Comparison of ENCODE assay signal across 16 cellular contexts in genomic region chr9:89340332-89340731, GRCh38. TPM values are rescaled to one million over a fixed set of nuclear protein-coding genes. Genes with fewer than 3 reads are reported as not detected.
DNase-seq lines count a peak whose midpoint lies in the region; ATAC-seq, FAIRE-seq and TF ChIP-seq lines count a peak whose summit lies in the region.
"Had no signal": no experiment of that assay in that cellular context is flagged by ENCODE, and none has a peak within 500 bp of the region (broad histone marks: within the 10 kb centered on the region; RNA-seq: fewer than 3 reads in every experiment).

No MANE protein-coding gene starts in this region.

- H3K36me3 Mint-ChIP-seq in activated CD4-positive, alpha-beta memory T cell treated with anti-CD3 and anti-CD28 coated beads, Interleukin-2, amount 10 ng/mL, durations not matched to agents 7 days and 5 days (ENCODE audit: low read depth), result peaks cover 87% of the 10 kb centered on the region
- H3K36me3 Mint-ChIP-seq in CD8-positive, alpha-beta memory T cell, result peaks cover 34 to 94% (median 50%) of the 10 kb centered on the region in 3 donors

- no peak for TF ChIP-seq POLR2A in uterus (IDR thresholded peaks at IDR 0.05)

- peaks cover 3% of the 10 kb centered on the region for H3F3A ChIP-seq in SK-N-SH (replicated peaks; ENCODE audit: insufficient read depth)

- 85% methylated on average over 3 of the region's 3 CpGs for WGBS in SK-N-SH (ENCODE audit: low lambda C conversion rate)

- H3K27ac ChIP-seq in CD8-positive, alpha-beta memory T cell (ENCODE audit: low read depth, low read length), result no peak overlapping the region
- no peak overlapping the region for H3K27ac ChIP-seq in SK-N-SH (ENCODE audit: low read depth in 2 of 2, low read length in 1 of 2)
- no peak overlapping the region for H3K27ac ChIP-seq in uterus
- H3K27ac ChIP-seq: BLaER1, lower lobe of right lung, right lobe of liver had no signal

- H3K4me1 Mint-ChIP-seq in activated CD4-positive, alpha-beta memory T cell treated with anti-CD3 and anti-CD28 coated beads, Interleukin-2, amount 10 ng/mL, durations not matched to agents 7 days and 5 days, result peaks cover 45% of the 10 kb centered on the region
- H3K4me1 Mint-ChIP-seq in CD8-positive, alpha-beta memory T cell, result peaks cover 13 to 47% (median 23%) of the 10 kb centered on the region in 3 donors
- H3K4me1 Mint-ChIP-seq: neural crest cell had no signal

- TF ChIP-seq RAD21 in SK-N-SH (IDR thresholded peaks at IDR 0.05; ENCODE audit: low read length), result no peak

- H3K9me3 Mint-ChIP-seq in activated CD4-positive, alpha-beta memory T cell treated with anti-CD3 and anti-CD28 coated beads, Interleukin-2, amount 10 ng/mL, durations not matched to agents 7 days and 5 days, result peaks cover 1% of the 10 kb centered on the region
- no peaks in the 10 kb centered on the region for H3K9me3 Mint-ChIP-seq in CD8-positive, alpha-beta memory T cell
- H3K9me3 Mint-ChIP-seq: neural crest cell had no signal

- peak; percentile 65 for DNase-seq in GM13977 (ENCODE audit: low spot score)
- no peak for DNase-seq in activated CD4-positive, alpha-beta memory T cell treated with anti-CD3 and anti-CD28 coated beads, Interleukin-2, amount 10 ng/mL, durations not matched to agents 7 days and 5 days
- DNase-seq in CD8-positive, alpha-beta memory T cell, result no peak
- DNase-seq in SK-N-SH, result no peak
- DNase-seq in urothelium cell line (ENCODE audit: low spot score), result no peak
- no peak for DNase-seq in uterus
- DNase-seq: cortex of kidney; lower lobe of right lung; NCI-H226; PC-3; right lobe of liver; stimulated activated CD4-positive, alpha-beta T cell treated with anti-CD3 and anti-CD28 coated beads, Interleukin-4, amount 100 ng/mL, for 1 hour had no signal

- no peak overlapping the region for H3K4me2 ChIP-seq in SK-N-SH
- H3K4me2 ChIP-seq: BLaER1 had no signal

- H3K4me3 Mint-ChIP-seq in activated CD4-positive, alpha-beta memory T cell treated with anti-CD3 and anti-CD28 coated beads, Interleukin-2, amount 10 ng/mL, durations not matched to agents 7 days and 5 days, result no peak overlapping the region
- no peak overlapping the region for H3K4me3 Mint-ChIP-seq in CD8-positive, alpha-beta memory T cell
- H3K4me3 Mint-ChIP-seq: neural crest cell had no signal

- CTCF ChIA-PET in activated CD4-positive, alpha-beta memory T cell treated with anti-CD3 and anti-CD28 coated beads, Interleukin-2, amount 10 ng/mL, durations not matched to agents 7 days and 5 days (lab: Charles Lee), result no interaction called here
- CTCF ChIA-PET in CD8-positive, alpha-beta memory T cell (lab: Charles Lee), result no interaction called here
- CTCF ChIA-PET in SK-N-SH (lab: Yijun Ruan, JAX), result interaction anchor here (2.0 kb wide), 1 partner anchor 9 kb away, joined by 6 read pairs; no protein-coding TSS in a partner anchor

- H3K36me3 ChIP-seq in CD8-positive, alpha-beta memory T cell (ENCODE audit: insufficient read depth, low read length), result peaks cover 75% of the 10 kb centered on the region
- H3K36me3 ChIP-seq in SK-N-SH (replicated peaks in 1 of 2; ENCODE audit: control insufficient read depth in 1 of 2, insufficient read depth in 2 of 2, low read length in 1 of 2), result peaks cover 72 to 78% of the 10 kb centered on the region in 2 experiments
- no peaks in the 10 kb centered on the region for H3K36me3 ChIP-seq in uterus

- H3K79me2 ChIP-seq in SK-N-SH (ENCODE audit: insufficient read depth), result no peaks in the 10 kb centered on the region

- no peaks in the 10 kb centered on the region for H3K9me3 ChIP-seq in CD8-positive, alpha-beta memory T cell (ENCODE audit: low read length)
- H3K9me3 ChIP-seq in SK-N-SH (no peaks in the 10 kb centered on the region), uterus (no peaks in the 10 kb centered on the region)
- H3K9me3 ChIP-seq: BLaER1, lower lobe of right lung, right lobe of liver had no signal

- no peak overlapping the region for H3K9ac ChIP-seq in SK-N-SH
- H3K9ac ChIP-seq: BLaER1 had no signal

- no peaks in the 10 kb centered on the region for H3K9me2 ChIP-seq in SK-N-SH

- TF ChIP-seq EP300 in SK-N-SH (IDR thresholded peaks at IDR 0.05; ENCODE audit: borderline replicate concordance in 1 of 2, low read depth in 1 of 2, low read length in 1 of 2), result no peak

- no peaks in the 10 kb centered on the region for H4K20me1 ChIP-seq in SK-N-SH (ENCODE audit: insufficient read depth)

- H3K27me3 Mint-ChIP-seq in activated CD4-positive, alpha-beta memory T cell treated with anti-CD3 and anti-CD28 coated beads, Interleukin-2, amount 10 ng/mL, durations not matched to agents 7 days and 5 days, result no peaks in the 10 kb centered on the region
- H3K27me3 Mint-ChIP-seq in CD8-positive, alpha-beta memory T cell, result no peaks in the 10 kb centered on the region

- ATAC-seq in GM19043 (IDR thresholded peaks at IDR 0.05; ENCODE audit: low read depth, unreplicated experiment), result peak; percentile 77
- ATAC-seq in HG02852 (IDR thresholded peaks at IDR 0.05; ENCODE audit: unreplicated experiment), result peak; percentile 78
- ATAC-seq: lower lobe of right lung, PC-3, right lobe of liver had no signal

- H3K27ac Mint-ChIP-seq in activated CD4-positive, alpha-beta memory T cell treated with anti-CD3 and anti-CD28 coated beads, Interleukin-2, amount 10 ng/mL, durations not matched to agents 7 days and 5 days, result peak overlapping the region; percentile 60
- peak overlapping the region in 3 of 8 donors; percentile 30 to 34 (median 33) for H3K27ac Mint-ChIP-seq in CD8-positive, alpha-beta memory T cell

- TF ChIP-seq CTCF in GM13977 (IDR thresholded peaks at IDR 0.05; ENCODE audit: extremely low read depth, insufficient read depth, missing control alignments) (no peak), SK-N-SH (IDR thresholded peaks at IDR 0.05) (no peak), uterus (IDR thresholded peaks at IDR 0.05) (no peak)

- in situ Hi-C loops in GM13977 (cut with MboI; ENCODE audit: low pct_unique_long_range_greater_than_20kb, low sequenced_read_pairs, unreplicated experiment), result no loop called here

- H3K4me1 ChIP-seq in CD8-positive, alpha-beta memory T cell (ENCODE audit: insufficient read depth, low read length), result no peaks in the 10 kb centered on the region
- H3K4me1 ChIP-seq in SK-N-SH (ENCODE audit: control insufficient read depth in 1 of 2, insufficient read depth in 2 of 2, low read depth in 1 of 2, low read length in 1 of 2) (no peaks in the 10 kb centered on the region; a peak in 1 of 4 replicates), uterus (no peaks in the 10 kb centered on the region)
- H3K4me1 ChIP-seq: BLaER1, lower lobe of right lung, right lobe of liver had no signal

- H3K4me3 ChIP-seq in CD8-positive, alpha-beta memory T cell (ENCODE audit: low read length), result no peak overlapping the region
- H3K4me3 ChIP-seq in SK-N-SH (ENCODE audit: low read depth in 2 of 2, low read length in 1 of 2) (no peak overlapping the region), uterus (no peak overlapping the region)
- H3K4me3 ChIP-seq: BLaER1, lower lobe of right lung, right lobe of liver had no signal

- intact Hi-C loops in uterus (cut with DNase I; ENCODE audit: low total_unique reads), result no loop called here

- no peak for FAIRE-seq in urothelium cell line (lab: Jason Lieb, UNC)

- no peak overlapping the region for H2AFZ ChIP-seq in SK-N-SH (ENCODE audit: low read depth)

- POLR2A ChIA-PET in activated CD4-positive, alpha-beta memory T cell treated with anti-CD3 and anti-CD28 coated beads, Interleukin-2, amount 10 ng/mL, durations not matched to agents 7 days and 5 days (lab: Charles Lee), result no interaction called here
- POLR2A ChIA-PET in CD8-positive, alpha-beta memory T cell (lab: Charles Lee), result no interaction called here
- POLR2A ChIA-PET in SK-N-SH (lab: Yijun Ruan, JAX), result no interaction called here

- H3K27me3 ChIP-seq in CD8-positive, alpha-beta memory T cell (ENCODE audit: insufficient read depth, low read length, poor library complexity, severe bottlenecking), result no peaks in the 10 kb centered on the region
- no peaks in the 10 kb centered on the region for H3K27me3 ChIP-seq in SK-N-SH (ENCODE audit: insufficient read depth)
- H3K27me3 ChIP-seq in uterus, result no peaks in the 10 kb centered on the region
- H3K27me3 ChIP-seq: BLaER1, right lobe of liver had no signal

TF ChIP-seq in SK-N-SH, 30 proteins besides CTCF, POLR2A, EP300 and RAD21:
- TF ChIP-seq TCF12 (IDR thresholded peaks at IDR 0.05) (no peak), EZH2phosphoT487 (IDR thresholded peaks at IDR 0.05; ENCODE audit: borderline replicate concordance, low read depth) (no peak)

RNA-seq across cellular contexts. Expression of gene SECISBP2, which starts 22.0 kb away (rescaled TPM):
- 10 to 100 TPM; 35.2 to 35.7 TPM for total RNA-seq in activated CD4-positive, alpha-beta memory T cell treated with anti-CD3 and anti-CD28 coated beads, Interleukin-2, amount 10 ng/mL, durations not matched to agents 7 days and 5 days
- 10 to 100 TPM; 36.7 to 37.0 TPM for total RNA-seq in CD8-positive, alpha-beta memory T cell
- 22.4 TPM for polyA plus RNA-seq in CD8-positive, alpha-beta memory T cell
- polyA plus RNA-seq in SK-N-SH (2012; rRNA removed), result 21.2 and 28.4 TPM in 2 replicates
- 20.7 and 21.4 TPM in 2 replicates for polyA plus RNA-seq in SK-N-SH (2012; cell fraction: cytosol; rRNA removed)
- 54.8 and 77.7 TPM in 2 replicates for polyA plus RNA-seq in SK-N-SH (2012; cell fraction: nucleus; rRNA removed)
- 10 to 100 TPM; 41.8 to 76.0 (median 59.8) TPM for total RNA-seq in uterus

RNA-seq across cellular contexts. Expression of gene CKS2, which starts 29.3 kb away (rescaled TPM):
- 100 to 1,000 TPM; 175 to 180 TPM for total RNA-seq in activated CD4-positive, alpha-beta memory T cell treated with anti-CD3 and anti-CD28 coated beads, Interleukin-2, amount 10 ng/mL, durations not matched to agents 7 days and 5 days
- total RNA-seq in CD8-positive, alpha-beta memory T cell, result 100 to 1,000 TPM; 252 to 253 TPM
- 21.2 TPM for polyA plus RNA-seq in CD8-positive, alpha-beta memory T cell
- polyA plus RNA-seq in SK-N-SH (2012; rRNA removed), result 277 and 362 TPM in 2 replicates
- polyA plus RNA-seq in SK-N-SH (2012; cell fraction: cytosol; rRNA removed), result 390 and 408 TPM in 2 replicates
- 109 and 119 TPM in 2 replicates for polyA plus RNA-seq in SK-N-SH (2012; cell fraction: nucleus; rRNA removed)
- 10 to 100 TPM in 3 of 4 donors, 1 to 10 TPM in 1; 4.2 to 57.0 (median 19.1) TPM for total RNA-seq in uterus
